Comparison of ENCODE assay signal across 1 cellular context in genomic region chr1:23796466-23797271, GRCh38.
TF ChIP-seq lines count a peak whose summit lies in the region.

No MANE protein-coding gene starts in this region.

TF ChIP-seq in GM23338, 12 proteins besides CTCF, POLR2A, EP300 and RAD21 (continued from another document):
- TF ChIP-seq NANOG (IDR thresholded peaks at IDR 0.05; ENCODE audit: borderline replicate concordance) (no peak), ZNF114 (CRISPR knock-in tag; IDR thresholded peaks at IDR 0.05) (no peak), CREB1 (CRISPR knock-in tag; IDR thresholded peaks at IDR 0.05; ENCODE audit: low read depth) (no peak), EZH2phosphoT487 (IDR thresholded peaks at IDR 0.05; ENCODE audit: unreplicated experiment) (no peak)
- TF ChIP-seq, protein P1, sequence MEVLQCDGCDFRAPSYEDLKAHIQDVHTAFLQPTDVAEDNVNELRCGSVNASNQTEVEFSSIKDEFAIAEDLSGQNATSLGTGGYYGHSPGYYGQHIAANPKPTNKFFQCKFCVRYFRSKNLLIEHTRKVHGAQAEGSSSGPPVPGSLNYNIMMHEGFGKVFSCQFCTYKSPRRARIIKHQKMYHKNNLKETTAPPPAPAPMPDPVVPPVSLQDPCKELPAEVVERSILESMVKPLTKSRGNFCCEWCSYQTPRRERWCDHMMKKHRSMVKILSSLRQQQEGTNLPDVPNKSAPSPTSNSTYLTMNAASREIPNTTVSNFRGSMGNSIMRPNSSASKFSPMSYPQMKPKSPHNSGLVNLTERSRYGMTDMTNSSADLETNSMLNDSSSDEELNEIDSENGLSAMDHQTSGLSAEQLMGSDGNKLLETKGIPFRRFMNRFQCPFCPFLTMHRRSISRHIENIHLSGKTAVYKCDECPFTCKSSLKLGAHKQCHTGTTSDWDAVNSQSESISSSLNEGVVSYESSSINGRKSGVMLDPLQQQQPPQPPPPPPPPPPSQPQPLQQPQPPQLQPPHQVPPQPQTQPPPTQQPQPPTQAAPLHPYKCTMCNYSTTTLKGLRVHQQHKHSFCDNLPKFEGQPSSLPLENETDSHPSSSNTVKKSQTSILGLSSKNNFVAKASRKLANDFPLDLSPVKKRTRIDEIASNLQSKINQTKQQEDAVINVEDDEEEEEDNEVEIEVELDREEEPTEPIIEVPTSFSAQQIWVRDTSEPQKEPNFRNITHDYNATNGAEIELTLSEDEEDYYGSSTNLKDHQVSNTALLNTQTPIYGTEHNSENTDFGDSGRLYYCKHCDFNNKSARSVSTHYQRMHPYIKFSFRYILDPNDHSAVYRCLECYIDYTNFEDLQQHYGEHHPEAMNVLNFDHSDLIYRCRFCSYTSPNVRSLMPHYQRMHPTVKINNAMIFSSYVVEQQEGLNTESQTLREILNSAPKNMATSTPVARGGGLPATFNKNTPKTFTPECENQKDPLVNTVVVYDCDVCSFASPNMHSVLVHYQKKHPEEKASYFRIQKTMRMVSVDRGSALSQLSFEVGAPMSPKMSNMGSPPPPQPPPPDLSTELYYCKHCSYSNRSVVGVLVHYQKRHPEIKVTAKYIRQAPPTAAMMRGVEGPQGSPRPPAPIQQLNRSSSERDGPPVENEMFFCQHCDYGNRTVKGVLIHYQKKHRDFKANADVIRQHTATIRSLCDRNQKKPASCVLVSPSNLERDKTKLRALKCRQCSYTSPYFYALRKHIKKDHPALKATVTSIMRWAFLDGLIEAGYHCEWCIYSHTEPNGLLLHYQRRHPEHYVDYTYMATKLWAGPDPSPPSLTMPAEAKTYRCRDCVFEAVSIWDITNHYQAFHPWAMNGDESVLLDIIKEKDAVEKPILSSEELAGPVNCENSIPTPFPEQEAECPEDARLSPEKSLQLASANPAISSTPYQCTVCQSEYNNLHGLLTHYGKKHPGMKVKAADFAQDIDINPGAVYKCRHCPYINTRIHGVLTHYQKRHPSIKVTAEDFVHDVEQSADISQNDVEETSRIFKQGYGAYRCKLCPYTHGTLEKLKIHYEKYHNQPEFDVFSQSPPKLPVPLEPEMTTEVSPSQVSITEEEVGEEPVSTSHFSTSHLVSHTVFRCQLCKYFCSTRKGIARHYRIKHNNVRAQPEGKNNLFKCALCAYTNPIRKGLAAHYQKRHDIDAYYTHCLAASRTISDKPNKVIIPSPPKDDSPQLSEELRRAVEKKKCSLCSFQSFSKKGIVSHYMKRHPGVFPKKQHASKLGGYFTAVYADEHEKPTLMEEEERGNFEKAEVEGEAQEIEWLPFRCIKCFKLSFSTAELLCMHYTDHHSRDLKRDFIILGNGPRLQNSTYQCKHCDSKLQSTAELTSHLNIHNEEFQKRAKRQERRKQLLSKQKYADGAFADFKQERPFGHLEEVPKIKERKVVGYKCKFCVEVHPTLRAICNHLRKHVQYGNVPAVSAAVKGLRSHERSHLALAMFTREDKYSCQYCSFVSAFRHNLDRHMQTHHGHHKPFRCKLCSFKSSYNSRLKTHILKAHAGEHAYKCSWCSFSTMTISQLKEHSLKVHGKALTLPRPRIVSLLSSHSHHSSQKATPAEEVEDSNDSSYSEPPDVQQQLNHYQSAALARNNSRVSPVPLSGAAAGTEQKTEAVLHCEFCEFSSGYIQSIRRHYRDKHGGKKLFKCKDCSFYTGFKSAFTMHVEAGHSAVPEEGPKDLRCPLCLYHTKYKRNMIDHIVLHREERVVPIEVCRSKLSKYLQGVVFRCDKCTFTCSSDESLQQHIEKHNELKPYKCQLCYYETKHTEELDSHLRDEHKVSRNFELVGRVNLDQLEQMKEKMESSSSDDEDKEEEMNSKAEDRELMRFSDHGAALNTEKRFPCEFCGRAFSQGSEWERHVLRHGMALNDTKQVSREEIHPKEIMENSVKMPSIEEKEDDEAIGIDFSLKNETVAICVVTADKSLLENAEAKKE (CRISPR knock-in tag; IDR thresholded peaks at IDR 0.05) = no peak
